Comparison of ENCODE assay signal across 2 cellular contexts in the genomic region with DNA sequence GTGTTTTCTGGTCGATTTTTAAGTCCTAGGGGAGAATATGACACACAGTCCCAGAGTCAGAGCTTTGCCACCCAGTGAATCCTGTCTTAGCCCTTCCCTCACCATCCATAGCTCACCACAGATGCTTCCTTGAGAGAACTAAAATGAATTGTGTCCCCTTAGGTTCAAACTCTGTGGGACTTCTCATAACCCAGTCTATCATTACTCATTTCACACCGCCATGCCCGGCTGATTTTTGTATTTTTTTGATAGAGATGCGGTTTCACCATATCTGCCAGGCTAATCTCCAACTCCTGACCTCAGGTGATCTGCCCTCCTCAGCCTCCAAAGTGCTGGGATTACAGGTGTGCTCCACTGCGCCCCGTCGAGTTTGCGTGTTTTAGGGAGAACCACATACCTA.
A peak's percentile ranks its signal among the peaks of the same experiment; 100 is the strongest.
TF ChIP-seq lines count a peak whose summit lies in the region.

No MANE protein-coding gene starts in this region.

TF ChIP-seq in HCT116, 20 proteins besides CTCF, POLR2A, EP300 and RAD21 (continued from another document):
- TF ChIP-seq YY1 (IDR thresholded peaks at IDR 0.05; ENCODE audit: extremely low read depth, insufficient replicate concordance, low read depth, low read length) (no peak), SP1 (IDR thresholded peaks at IDR 0.05; ENCODE audit: low read depth) (no peak), CEBPB (IDR thresholded peaks at IDR 0.05; ENCODE audit: low read depth) (no peak), JUND (IDR thresholded peaks at IDR 0.05) (no peak), FOSL1 (IDR thresholded peaks at IDR 0.05; ENCODE audit: low read depth) (no peak), ELF1 (IDR thresholded peaks at IDR 0.05; ENCODE audit: borderline replicate concordance, low read depth) (no peak), SIN3A (IDR thresholded peaks at IDR 0.05; ENCODE audit: low read depth) (no peak)
- TF ChIP-seq, protein P1, sequence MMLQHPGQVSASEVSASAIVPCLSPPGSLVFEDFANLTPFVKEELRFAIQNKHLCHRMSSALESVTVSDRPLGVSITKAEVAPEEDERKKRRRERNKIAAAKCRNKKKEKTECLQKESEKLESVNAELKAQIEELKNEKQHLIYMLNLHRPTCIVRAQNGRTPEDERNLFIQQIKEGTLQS (IDR thresholded peaks at IDR 0.05), result no peak
TF ChIP-seq in HCT116: peak in this region for 0.

TF ChIP-seq in GM12878, 131 proteins besides CTCF, POLR2A, EP300 and RAD21:
- TF ChIP-seq, protein P2, sequence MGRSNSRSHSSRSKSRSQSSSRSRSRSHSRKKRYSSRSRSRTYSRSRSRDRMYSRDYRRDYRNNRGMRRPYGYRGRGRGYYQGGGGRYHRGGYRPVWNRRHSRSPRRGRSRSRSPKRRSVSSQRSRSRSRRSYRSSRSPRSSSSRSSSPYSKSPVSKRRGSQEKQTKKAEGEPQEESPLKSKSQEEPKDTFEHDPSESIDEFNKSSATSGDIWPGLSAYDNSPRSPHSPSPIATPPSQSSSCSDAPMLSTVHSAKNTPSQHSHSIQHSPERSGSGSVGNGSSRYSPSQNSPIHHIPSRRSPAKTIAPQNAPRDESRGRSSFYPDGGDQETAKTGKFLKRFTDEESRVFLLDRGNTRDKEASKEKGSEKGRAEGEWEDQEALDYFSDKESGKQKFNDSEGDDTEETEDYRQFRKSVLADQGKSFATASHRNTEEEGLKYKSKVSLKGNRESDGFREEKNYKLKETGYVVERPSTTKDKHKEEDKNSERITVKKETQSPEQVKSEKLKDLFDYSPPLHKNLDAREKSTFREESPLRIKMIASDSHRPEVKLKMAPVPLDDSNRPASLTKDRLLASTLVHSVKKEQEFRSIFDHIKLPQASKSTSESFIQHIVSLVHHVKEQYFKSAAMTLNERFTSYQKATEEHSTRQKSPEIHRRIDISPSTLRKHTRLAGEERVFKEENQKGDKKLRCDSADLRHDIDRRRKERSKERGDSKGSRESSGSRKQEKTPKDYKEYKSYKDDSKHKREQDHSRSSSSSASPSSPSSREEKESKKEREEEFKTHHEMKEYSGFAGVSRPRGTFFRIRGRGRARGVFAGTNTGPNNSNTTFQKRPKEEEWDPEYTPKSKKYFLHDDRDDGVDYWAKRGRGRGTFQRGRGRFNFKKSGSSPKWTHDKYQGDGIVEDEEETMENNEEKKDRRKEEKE (IDR thresholded peaks at IDR 0.05), result no peak
- TF ChIP-seq, protein P3, sequence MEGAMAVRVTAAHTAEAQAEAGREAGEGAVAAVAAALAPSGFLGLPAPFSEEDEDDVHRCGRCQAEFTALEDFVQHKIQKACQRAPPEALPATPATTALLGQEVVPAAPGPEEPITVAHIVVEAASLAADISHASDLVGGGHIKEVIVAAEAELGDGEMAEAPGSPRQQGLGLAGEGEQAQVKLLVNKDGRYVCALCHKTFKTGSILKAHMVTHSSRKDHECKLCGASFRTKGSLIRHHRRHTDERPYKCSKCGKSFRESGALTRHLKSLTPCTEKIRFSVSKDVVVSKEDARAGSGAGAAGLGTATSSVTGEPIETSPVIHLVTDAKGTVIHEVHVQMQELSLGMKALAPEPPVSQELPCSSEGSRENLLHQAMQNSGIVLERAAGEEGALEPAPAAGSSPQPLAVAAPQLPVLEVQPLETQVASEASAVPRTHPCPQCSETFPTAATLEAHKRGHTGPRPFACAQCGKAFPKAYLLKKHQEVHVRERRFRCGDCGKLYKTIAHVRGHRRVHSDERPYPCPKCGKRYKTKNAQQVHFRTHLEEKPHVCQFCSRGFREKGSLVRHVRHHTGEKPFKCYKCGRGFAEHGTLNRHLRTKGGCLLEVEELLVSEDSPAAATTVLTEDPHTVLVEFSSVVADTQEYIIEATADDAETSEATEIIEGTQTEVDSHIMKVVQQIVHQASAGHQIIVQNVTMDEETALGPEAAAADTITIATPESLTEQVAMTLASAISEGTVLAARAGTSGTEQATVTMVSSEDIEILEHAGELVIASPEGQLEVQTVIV (IDR thresholded peaks at IDR 0.05; ENCODE audit: borderline replicate concordance, partially characterized antibody), result no peak
- TF ChIP-seq PAX5 (IDR thresholded peaks at IDR 0.05; ENCODE audit: borderline replicate concordance, low read depth, low read length) (peak; percentile 83), CEBPB (IDR thresholded peaks at IDR 0.05; ENCODE audit: borderline replicate concordance in 1 of 2, low read depth in 2 of 2, low read length in 2 of 2) (no peak), BHLHE40 (IDR thresholded peaks at IDR 0.05; ENCODE audit: borderline replicate concordance in 1 of 2, low read depth in 2 of 2, low read length in 1 of 2) (no peak; a peak in 1 of 4 replicates), MTA2 (IDR thresholded peaks at IDR 0.05; ENCODE audit: low read depth) (no peak), TCF12 (IDR thresholded peaks at IDR 0.05; ENCODE audit: low read depth, low read length) (no peak), IKZF2 (IDR thresholded peaks at IDR 0.05) (0 out of 4 replicates have a peak, but pooled peaks of 1 of the 2 experiments have one; percentile 24)
- TF ChIP-seq, protein P4, sequence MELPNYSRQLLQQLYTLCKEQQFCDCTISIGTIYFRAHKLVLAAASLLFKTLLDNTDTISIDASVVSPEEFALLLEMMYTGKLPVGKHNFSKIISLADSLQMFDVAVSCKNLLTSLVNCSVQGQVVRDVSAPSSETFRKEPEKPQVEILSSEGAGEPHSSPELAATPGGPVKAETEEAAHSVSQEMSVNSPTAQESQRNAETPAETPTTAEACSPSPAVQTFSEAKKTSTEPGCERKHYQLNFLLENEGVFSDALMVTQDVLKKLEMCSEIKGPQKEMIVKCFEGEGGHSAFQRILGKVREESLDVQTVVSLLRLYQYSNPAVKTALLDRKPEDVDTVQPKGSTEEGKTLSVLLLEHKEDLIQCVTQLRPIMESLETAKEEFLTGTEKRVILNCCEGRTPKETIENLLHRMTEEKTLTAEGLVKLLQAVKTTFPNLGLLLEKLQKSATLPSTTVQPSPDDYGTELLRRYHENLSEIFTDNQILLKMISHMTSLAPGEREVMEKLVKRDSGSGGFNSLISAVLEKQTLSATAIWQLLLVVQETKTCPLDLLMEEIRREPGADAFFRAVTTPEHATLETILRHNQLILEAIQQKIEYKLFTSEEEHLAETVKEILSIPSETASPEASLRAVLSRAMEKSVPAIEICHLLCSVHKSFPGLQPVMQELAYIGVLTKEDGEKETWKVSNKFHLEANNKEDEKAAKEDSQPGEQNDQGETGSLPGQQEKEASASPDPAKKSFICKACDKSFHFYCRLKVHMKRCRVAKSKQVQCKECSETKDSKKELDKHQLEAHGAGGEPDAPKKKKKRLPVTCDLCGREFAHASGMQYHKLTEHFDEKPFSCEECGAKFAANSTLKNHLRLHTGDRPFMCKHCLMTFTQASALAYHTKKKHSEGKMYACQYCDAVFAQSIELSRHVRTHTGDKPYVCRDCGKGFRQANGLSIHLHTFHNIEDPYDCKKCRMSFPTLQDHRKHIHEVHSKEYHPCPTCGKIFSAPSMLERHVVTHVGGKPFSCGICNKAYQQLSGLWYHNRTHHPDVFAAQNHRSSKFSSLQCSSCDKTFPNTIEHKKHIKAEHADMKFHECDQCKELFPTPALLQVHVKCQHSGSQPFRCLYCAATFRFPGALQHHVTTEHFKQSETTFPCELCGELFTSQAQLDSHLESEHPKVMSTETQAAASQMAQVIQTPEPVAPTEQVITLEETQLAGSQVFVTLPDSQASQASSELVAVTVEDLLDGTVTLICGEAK (IDR thresholded peaks at IDR 0.05; ENCODE audit: borderline replicate concordance), result no peak
- TF ChIP-seq, protein P5, sequence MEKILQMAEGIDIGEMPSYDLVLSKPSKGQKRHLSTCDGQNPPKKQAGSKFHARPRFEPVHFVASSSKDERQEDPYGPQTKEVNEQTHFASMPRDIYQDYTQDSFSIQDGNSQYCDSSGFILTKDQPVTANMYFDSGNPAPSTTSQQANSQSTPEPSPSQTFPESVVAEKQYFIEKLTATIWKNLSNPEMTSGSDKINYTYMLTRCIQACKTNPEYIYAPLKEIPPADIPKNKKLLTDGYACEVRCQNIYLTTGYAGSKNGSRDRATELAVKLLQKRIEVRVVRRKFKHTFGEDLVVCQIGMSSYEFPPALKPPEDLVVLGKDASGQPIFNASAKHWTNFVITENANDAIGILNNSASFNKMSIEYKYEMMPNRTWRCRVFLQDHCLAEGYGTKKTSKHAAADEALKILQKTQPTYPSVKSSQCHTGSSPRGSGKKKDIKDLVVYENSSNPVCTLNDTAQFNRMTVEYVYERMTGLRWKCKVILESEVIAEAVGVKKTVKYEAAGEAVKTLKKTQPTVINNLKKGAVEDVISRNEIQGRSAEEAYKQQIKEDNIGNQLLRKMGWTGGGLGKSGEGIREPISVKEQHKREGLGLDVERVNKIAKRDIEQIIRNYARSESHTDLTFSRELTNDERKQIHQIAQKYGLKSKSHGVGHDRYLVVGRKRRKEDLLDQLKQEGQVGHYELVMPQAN (conservative IDR thresholded peaks at IDR 0.05), result no peak
- TF ChIP-seq, protein P6, sequence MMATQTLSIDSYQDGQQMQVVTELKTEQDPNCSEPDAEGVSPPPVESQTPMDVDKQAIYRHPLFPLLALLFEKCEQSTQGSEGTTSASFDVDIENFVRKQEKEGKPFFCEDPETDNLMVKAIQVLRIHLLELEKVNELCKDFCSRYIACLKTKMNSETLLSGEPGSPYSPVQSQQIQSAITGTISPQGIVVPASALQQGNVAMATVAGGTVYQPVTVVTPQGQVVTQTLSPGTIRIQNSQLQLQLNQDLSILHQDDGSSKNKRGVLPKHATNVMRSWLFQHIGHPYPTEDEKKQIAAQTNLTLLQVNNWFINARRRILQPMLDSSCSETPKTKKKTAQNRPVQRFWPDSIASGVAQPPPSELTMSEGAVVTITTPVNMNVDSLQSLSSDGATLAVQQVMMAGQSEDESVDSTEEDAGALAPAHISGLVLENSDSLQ (IDR thresholded peaks at IDR 0.05), result no peak
